22 cellular contexts compared by ENCODE assay signal in genomic region chr10:99451499-99451788, GRCh38. TPM values are rescaled to one million over a fixed set of nuclear protein-coding genes. Genes with fewer than 3 reads are reported as not detected.
DNase-seq lines count a peak whose midpoint lies in the region; ATAC-seq and TF ChIP-seq lines count a peak whose summit lies in the region.
"Had no signal": no experiment of that assay in that cellular context is flagged by ENCODE, and none has a peak within 500 bp of the region (broad histone marks: within the 10 kb centered on the region; RNA-seq: fewer than 3 reads in every experiment).

No MANE protein-coding gene starts in this region.

- POLR2A ChIA-PET in IMR-90 (lab: Charles Lee; ENCODE audit: unreplicated experiment), result no interaction called here

- H2BK20ac ChIP-seq in H9 (ENCODE audit: low read depth, low read length, poor library complexity, severe bottlenecking) (no peak overlapping the region), IMR-90 (ENCODE audit: low read depth, low read length) (peak overlapping the region; percentile 8; the same call in 1 of the 2 replicates)

- CTCF ChIA-PET in IMR-90 (lab: Yijun Ruan, JAX), result interaction anchor here (0.6 to 2.3 kb wide), 2 partner anchors 15 to 1600 kb away, joined by 3 to 8 read pairs; no protein-coding TSS in a partner anchor

- H4K91ac ChIP-seq in H9 (ENCODE audit: insufficient read length, low read depth, low read length) (no peak overlapping the region), IMR-90 (ENCODE audit: insufficient read depth, low read depth, low read length) (no peak overlapping the region)

- no peak overlapping the region for H3T11ph ChIP-seq in H9 (ENCODE audit: low read length)

- no peak overlapping the region for H3K56ac ChIP-seq in H9 (ENCODE audit: insufficient read length, low read depth, low read length)
- H3K56ac ChIP-seq in IMR-90 (ENCODE audit: extremely low read depth, insufficient read depth, low read length), result no peak overlapping the region

- no peak overlapping the region for H4K5ac ChIP-seq in H9 (ENCODE audit: insufficient read length, low read depth, low read length)
- peak overlapping the region; percentile 54; the same call in 1 of the 2 replicates for H4K5ac ChIP-seq in IMR-90 (ENCODE audit: low read depth, low read length)

- intact Hi-C loops in IMR-90 (cut with micrococcal nuclease) (loop anchor here (5.0 kb wide), 1 partner anchor 76 kb away; no protein-coding TSS in a partner anchor), head of caudate nucleus (cut with DNase I) (no loop called here)

- H3K4me1 Mint-ChIP-seq in H9, result peaks cover 24 to 29% of the 10 kb centered on the region in 2 experiments

- peak overlapping the region; percentile 36 for H3K4me2 ChIP-seq in H9 (ENCODE audit: insufficient read depth, insufficient read length, low read length)
- no peak overlapping the region for H3K4me2 ChIP-seq in IMR-90 (ENCODE audit: low read depth, low read length)

- no peak for DNase-seq in H9
- no peak for DNase-seq in IMR-90
- no peak for DNase-seq in HuH-7.5 (ENCODE audit: low spot score)
- no peak for DNase-seq in NCI-H748 (lab: John Stamatoyannopoulos, UW; ENCODE audit: unreplicated experiment)
- no peak for DNase-seq in D341Med (ENCODE audit: low spot score)
- no peak for DNase-seq in head of caudate nucleus
- DNase-seq: BE2C; Calu3; CD4-positive, alpha-beta T cell; DMS53; EL; GM23248; Kasumi-1; MG63; NCI-H1092 treated with DMSO at 0.1 percent for 48 hours; NCI-H146; NCI-H2081; NCI-H2171 treated with DMSO at 0.1 percent for 48 hours; NCI-H446 had no signal

- peaks cover 7% of the 10 kb centered on the region for H3K27me3 Mint-ChIP-seq in H9 (ENCODE audit: low read depth)

- ATAC-seq in IMR-90 (ENCODE audit: low read depth), result peak; percentile 8
- ATAC-seq: GM12878 had no signal

- H3K4me3 ChIP-seq in IMR-90 (ENCODE audit: insufficient read depth, low read depth, low read length) (no peak overlapping the region), iPS-15b (ENCODE audit: low read depth, low read length) (peak overlapping the region; percentile 10), muscle layer of duodenum (ENCODE audit: low read depth in 1 of 2, low read length in 2 of 2) (no peak overlapping the region)
- H3K4me3 ChIP-seq: GM12878, GM23248, MG63 had no signal

- peak overlapping the region; percentile 2 to 10; a peak in 3 of 5 replicates for H3K4me3 Mint-ChIP-seq in H9
- H3K4me3 Mint-ChIP-seq: CD4-positive, alpha-beta T cell had no signal

- no peak for TF ChIP-seq CTCF in H9 (conservative IDR thresholded peaks at IDR 0.05)
- TF ChIP-seq CTCF in IMR-90 (conservative IDR thresholded peaks at IDR 0.05; ENCODE audit: low read depth, low read length), result no peak

- H2AFZ ChIP-seq in H9 (ENCODE audit: low read length), result no peak overlapping the region
- no peak overlapping the region for H2AFZ ChIP-seq in IMR-90 (replicated peaks; ENCODE audit: low read length, poor library complexity)
- H2AFZ ChIP-seq: GM23248 had no signal

- H3K4me1 ChIP-seq in H9 (ENCODE audit: insufficient read depth, low read length), result peaks cover 9% of the 10 kb centered on the region; the same call in 1 of the 2 replicates
- H3K4me1 ChIP-seq in IMR-90 (ENCODE audit: control insufficient read depth, insufficient read depth, low read length), result peaks cover 7% of the 10 kb centered on the region; the same call in 1 of the 2 replicates
- H3K4me1 ChIP-seq in iPS-15b (ENCODE audit: control insufficient read depth, insufficient read depth, low read length), result peaks cover 8% of the 10 kb centered on the region
- H3K4me1 ChIP-seq in muscle layer of duodenum (ENCODE audit: control insufficient read depth in 1 of 2, insufficient read depth in 2 of 2, low read length in 2 of 2), result peaks cover 0 to 3% of the 10 kb centered on the region in 2 donors
- H3K4me1 ChIP-seq: BE2C had no signal

- H3K23me2 ChIP-seq in H9 (ENCODE audit: insufficient read length, low read depth, low read length, poor library complexity, severe bottlenecking), result no peaks in the 10 kb centered on the region

- H3K9ac ChIP-seq in H9 (ENCODE audit: extremely low read depth, insufficient read length, low read length) (no peak overlapping the region), IMR-90 (ENCODE audit: low read depth, low read length) (no peak overlapping the region), iPS-15b (ENCODE audit: low read depth, low read length) (no peak overlapping the region)
- H3K9ac ChIP-seq: GM23248 had no signal

- H3K23ac ChIP-seq in H9 (ENCODE audit: insufficient read length, low read depth, low read length), result no peak overlapping the region
- H3K23ac ChIP-seq in IMR-90 (ENCODE audit: low read depth, low read length), result no peak overlapping the region

- no peak overlapping the region for H2BK12ac ChIP-seq in H9 (ENCODE audit: insufficient read length, low read depth, low read length)

- no peaks in the 10 kb centered on the region for H3K79me1 ChIP-seq in H9 (ENCODE audit: insufficient read depth, low read depth, low read length, poor library complexity, severe bottlenecking)
- H3K79me1 ChIP-seq in IMR-90 (ENCODE audit: low read depth in 1 of 2, low read length in 2 of 2), result no peaks in the 10 kb centered on the region

- no TSS peak for BruUV-seq in IMR-90 (replicated peaks; lab: Mats Ljungman, UMichigan)

- H3K27ac ChIP-seq in H9 (ENCODE audit: insufficient read length, low read depth, low read length) (no peak overlapping the region), IMR-90 (ENCODE audit: insufficient read depth, low read length) (peak overlapping the region; percentile 22; the same call in 1 of the 2 replicates), muscle layer of duodenum (ENCODE audit: low read length) (peak overlapping the region; percentile 3)
- H3K27ac ChIP-seq: GM23248 had no signal

- TF ChIP-seq POLR2A in IMR-90 (IDR thresholded peaks at IDR 0.05; ENCODE audit: low read depth, low read length), result no peak

- H2BK15ac ChIP-seq in H9 (ENCODE audit: low read depth, low read length) (no peak overlapping the region), IMR-90 (ENCODE audit: low read depth, low read length) (no peak overlapping the region)

- in situ Hi-C loops in IMR-90 (cut with MboI; ENCODE audit: low sequenced_read_pairs), result no loop called here

- no peaks in the 10 kb centered on the region for H3K36me3 Mint-ChIP-seq in H9 (ENCODE audit: insufficient read depth in 1 of 3, low read depth in 3 of 3)

- WGBS in H9 (ENCODE audit: extremely low coverage, insufficient read length, low lambda C conversion rate), result no CpG with 5 or more reads among the region's 5 CpGs
- no CpG with 5 or more reads among the region's 5 CpGs for WGBS in IMR-90 (ENCODE audit: extremely low coverage in 2 of 2, insufficient read length in 1 of 2), 2 experiments

- no peaks in the 10 kb centered on the region for H3K9me1 ChIP-seq in IMR-90 (ENCODE audit: insufficient read depth, low read length)

- H4K20me1 ChIP-seq in H9 (ENCODE audit: control insufficient read depth, insufficient read depth, insufficient read length) (no peaks in the 10 kb centered on the region), IMR-90 (ENCODE audit: insufficient read depth, low read length) (no peaks in the 10 kb centered on the region)

- dilution Hi-C loops in IMR-90 (cut with HindIII; ENCODE audit: low sequenced_read_pairs, unreplicated experiment), result no loop called here

- TF ChIP-seq RAD21 in IMR-90 (IDR thresholded peaks at IDR 0.05; ENCODE audit: low read length), result no peak

- H2AK5ac ChIP-seq in H9 (ENCODE audit: insufficient read length, low read length) (no peak overlapping the region), IMR-90 (ENCODE audit: low read depth, low read length) (no peak overlapping the region)

- H2AK9ac ChIP-seq in IMR-90 (replicated peaks; ENCODE audit: low read depth, low read length, poor library complexity), result no peak overlapping the region

- H3K9me3 Mint-ChIP-seq in H9, result no peaks in the 10 kb centered on the region
- H3K9me3 Mint-ChIP-seq: CD4-positive, alpha-beta T cell had no signal

- no peak overlapping the region for H2BK120ac ChIP-seq in H9 (ENCODE audit: low read depth, low read length, poor library complexity, severe bottlenecking)
- no peak overlapping the region for H2BK120ac ChIP-seq in IMR-90 (ENCODE audit: low read depth, low read length)

- no peaks in the 10 kb centered on the region for H3K27me3 ChIP-seq in H9 (ENCODE audit: insufficient read depth, low read length)
- peaks cover 38% of the 10 kb centered on the region for H3K27me3 ChIP-seq in IMR-90 (ENCODE audit: control insufficient read depth, insufficient read depth, low read length)
- H3K27me3 ChIP-seq in iPS-15b (ENCODE audit: control insufficient read depth, insufficient read depth, low read length), result no peaks in the 10 kb centered on the region
- no peaks in the 10 kb centered on the region for H3K27me3 ChIP-seq in muscle layer of duodenum (ENCODE audit: low read depth, low read length)

- H2BK5ac ChIP-seq in H9 (ENCODE audit: insufficient read length, low read length) (no peak overlapping the region), IMR-90 (ENCODE audit: low read depth, low read length, poor library complexity, severe bottlenecking) (no peak overlapping the region)

- H4K8ac ChIP-seq in H9 (replicated peaks; ENCODE audit: insufficient read length, low read depth, low read length) (no peak overlapping the region), IMR-90 (ENCODE audit: low read depth in 2 of 2, low read length in 2 of 2) (no peak overlapping the region)

- no peak overlapping the region for H3K4ac ChIP-seq in H9 (ENCODE audit: low read depth, low read length)
- no peak overlapping the region for H3K4ac ChIP-seq in IMR-90 (ENCODE audit: low read depth, low read length)

- H3K18ac ChIP-seq in H9 (ENCODE audit: insufficient read length, low read depth, low read length) (no peak overlapping the region), IMR-90 (ENCODE audit: low read depth, low read length) (peak overlapping the region; percentile 64; the same call in 1 of the 2 replicates)

- no peak overlapping the region for H3K27ac Mint-ChIP-seq in H9
- H3K27ac Mint-ChIP-seq: CD4-positive, alpha-beta T cell had no signal

- no peaks in the 10 kb centered on the region for H3K36me3 ChIP-seq in IMR-90 (ENCODE audit: control insufficient read depth, insufficient read depth, low read length)
- H3K36me3 ChIP-seq in iPS-15b (ENCODE audit: control insufficient read depth, insufficient read depth, low read length), result no peaks in the 10 kb centered on the region
- H3K36me3 ChIP-seq in muscle layer of duodenum (ENCODE audit: control insufficient read depth in 1 of 2, insufficient read depth in 2 of 2, low read length in 2 of 2), result no peaks in the 10 kb centered on the region
- H3K36me3 ChIP-seq: BE2C, MG63 had no signal

- H3K14ac ChIP-seq in H9 (ENCODE audit: insufficient read depth, low read length) (no peak overlapping the region), IMR-90 (replicated peaks; ENCODE audit: low read depth, low read length) (no peak overlapping the region)

- H3K9me3 ChIP-seq in H9 (ENCODE audit: control insufficient read depth, low read depth, low read length), result no peaks in the 10 kb centered on the region
- no peaks in the 10 kb centered on the region for H3K9me3 ChIP-seq in IMR-90 (ENCODE audit: control insufficient read depth, insufficient read depth, low read length)
- no peaks in the 10 kb centered on the region for H3K9me3 ChIP-seq in iPS-15b (ENCODE audit: control insufficient read depth, insufficient read depth, low read length)
- no peaks in the 10 kb centered on the region for H3K9me3 ChIP-seq in muscle layer of duodenum (ENCODE audit: control insufficient read depth in 1 of 2, low read length in 2 of 2)
- H3K9me3 ChIP-seq: BE2C, MG63 had no signal

- no peaks in the 10 kb centered on the region for H3K79me2 ChIP-seq in H9 (ENCODE audit: insufficient read depth, low read length)

RNA-seq across cellular contexts. Expression of gene GOT1, which starts 21.0 kb away (rescaled TPM):
- total RNA-seq in H9 (2021), result 43.3 and 47.4 TPM in 2 replicates
- 38.6 and 46.1 TPM in 2 replicates for total RNA-seq in IMR-90 (2012; rRNA removed)
- polyA plus RNA-seq in IMR-90 (2012; rRNA removed), result 29.2 and 29.4 TPM in 2 replicates
- 11.5 and 14.4 TPM in 2 replicates for polyA plus RNA-seq in IMR-90 (2012; cell fraction: cytosol; rRNA removed)
- polyA plus RNA-seq in IMR-90 (2012; cell fraction: nucleus; rRNA removed; ENCODE audit: low replicate concordance), result 9.2 and 22.7 TPM in 2 replicates
